In genomic region chr10:84114088-84114667, GRCh38 we compare ENCODE assay signal across 2 cellular contexts.
TF ChIP-seq lines count a peak whose summit lies in the region.

No MANE protein-coding gene starts in this region.

TF ChIP-seq in GM12878, 131 proteins besides CTCF, POLR2A, EP300 and RAD21:
- TF ChIP-seq USF2 (IDR thresholded peaks at IDR 0.05; ENCODE audit: borderline replicate concordance, low read depth, low read length) (no peak), CEBPB (IDR thresholded peaks at IDR 0.05; ENCODE audit: borderline replicate concordance in 1 of 2, low read depth in 2 of 2, low read length in 2 of 2) (no peak), HSF1 (IDR thresholded peaks at IDR 0.05; ENCODE audit: low read depth, low read length) (no peak), SPI1 (IDR thresholded peaks at IDR 0.05; ENCODE audit: borderline replicate concordance, insufficient read depth, low read depth, low read length) (no peak), IRF3 (IDR thresholded peaks at IDR 0.05) (no peak), ELK1 (IDR thresholded peaks at IDR 0.05; ENCODE audit: low read depth, low read length) (no peak), RAD51 (IDR thresholded peaks at IDR 0.05) (no peak), SRF (IDR thresholded peaks at IDR 0.05; ENCODE audit: low read depth in 2 of 2, low read length in 2 of 2) (no peak), ATF7 (IDR thresholded peaks at IDR 0.05; ENCODE audit: low read depth) (no peak), IRF5 (IDR thresholded peaks at IDR 0.05; ENCODE audit: borderline replicate concordance) (no peak), ZNF622 (IDR thresholded peaks at IDR 0.05) (no peak), CHD2 (IDR thresholded peaks at IDR 0.05; ENCODE audit: borderline replicate concordance, low read depth, low read length) (no peak), FOXK2 (IDR thresholded peaks at IDR 0.05) (no peak), YBX1 (IDR thresholded peaks at IDR 0.05) (no peak), KAT2A (conservative IDR thresholded peaks at IDR 0.05; ENCODE audit: control insufficient read depth, low read depth, low read length) (no peak), TCF12 (IDR thresholded peaks at IDR 0.05; ENCODE audit: low read depth, low read length) (no peak)

TF ChIP-seq in HepG2, 621 proteins besides CTCF, POLR2A, EP300 and RAD21:
- TF ChIP-seq ZNF644 (CRISPR knock-in tag; IDR thresholded peaks at IDR 0.05; ENCODE audit: low read depth) (no peak), ELF1 (CRISPR knock-in tag; IDR thresholded peaks at IDR 0.05) (no peak), ZNF775 (CRISPR knock-in tag; IDR thresholded peaks at IDR 0.05; ENCODE audit: borderline replicate concordance) (no peak), MLLT10 (CRISPR knock-in tag; IDR thresholded peaks at IDR 0.05) (no peak), IRF9 (CRISPR knock-in tag; IDR thresholded peaks at IDR 0.05; ENCODE audit: borderline replicate concordance) (no peak), PLSCR1 (CRISPR knock-in tag; IDR thresholded peaks at IDR 0.05; ENCODE audit: borderline replicate concordance) (no peak), GRHL1 (CRISPR knock-in tag; conservative IDR thresholded peaks at IDR 0.05) (no peak), RCOR2 (CRISPR knock-in tag; IDR thresholded peaks at IDR 0.05) (no peak), ZNF510 (CRISPR knock-in tag; IDR thresholded peaks at IDR 0.05; ENCODE audit: low read depth) (no peak), GLMP (CRISPR knock-in tag; IDR thresholded peaks at IDR 0.05; ENCODE audit: borderline replicate concordance) (no peak), PAWR (CRISPR knock-in tag; IDR thresholded peaks at IDR 0.05; ENCODE audit: borderline replicate concordance) (no peak), AHDC1 (CRISPR knock-in tag; IDR thresholded peaks at IDR 0.05; ENCODE audit: borderline replicate concordance) (no peak), SRY (CRISPR knock-in tag; IDR thresholded peaks at IDR 0.05) (no peak)
